17 cellular contexts compared by ENCODE assay signal in the genomic region with DNA sequence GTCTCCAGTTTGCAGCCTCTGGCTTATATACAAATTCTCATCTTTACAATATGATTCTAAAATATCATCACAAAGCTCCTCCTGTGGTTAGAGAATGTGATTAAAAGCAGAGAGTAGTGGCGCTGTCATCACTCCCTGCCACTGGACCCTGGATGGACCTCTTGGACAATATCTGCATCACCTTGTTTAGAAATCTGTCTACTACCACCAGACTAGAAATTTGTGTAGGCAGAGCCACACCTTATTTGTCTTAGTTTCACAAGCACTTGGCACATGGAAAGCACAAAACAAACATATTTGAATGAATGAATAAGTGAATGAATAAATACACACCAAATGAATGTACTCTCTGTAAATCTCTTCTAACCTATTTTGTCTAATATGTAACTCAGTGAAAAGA.
DNase-seq lines count a peak whose midpoint lies in the region; ATAC-seq and TF ChIP-seq lines count a peak whose summit lies in the region.
"Had no signal": no experiment of that assay in that cellular context is flagged by ENCODE, and none has a peak within 500 bp of the region (broad histone marks: within the 10 kb centered on the region; RNA-seq: fewer than 3 reads in every experiment).

No MANE protein-coding gene starts in this region.

- H3K36me3 Mint-ChIP-seq in MCF 10A (ENCODE audit: insufficient read depth, unreplicated experiment), result no peaks in the 10 kb centered on the region
- H3K36me3 Mint-ChIP-seq in mesothelial cell of epicardium, result no peaks in the 10 kb centered on the region

- H3K18ac ChIP-seq in trophoblast cell (ENCODE audit: low read length), result no peak overlapping the region

- H3K36me3 ChIP-seq in breast epithelium (no peaks in the 10 kb centered on the region), ascending aorta (no peaks in the 10 kb centered on the region), thoracic aorta (no peaks in the 10 kb centered on the region), trophoblast cell (ENCODE audit: control insufficient read depth in 1 of 2, insufficient read depth in 2 of 2, low read length in 2 of 2) (no peaks in the 10 kb centered on the region)
- H3K36me3 ChIP-seq: BLaER1, HAP-1 had no signal

- no peak overlapping the region for H4K91ac ChIP-seq in trophoblast cell (ENCODE audit: low read depth, low read length)

- no peak overlapping the region for H3K4me3 Mint-ChIP-seq in MCF 10A (ENCODE audit: unreplicated experiment)
- H3K4me3 Mint-ChIP-seq in mesothelial cell of epicardium, result no peak overlapping the region
- H3K4me3 Mint-ChIP-seq: CD8-positive, alpha-beta memory T cell had no signal

- H3K4me1 Mint-ChIP-seq in MCF 10A (ENCODE audit: insufficient read depth, unreplicated experiment), result peaks cover 16% of the 10 kb centered on the region
- H3K4me1 Mint-ChIP-seq in mesothelial cell of epicardium, result peaks cover 18% of the 10 kb centered on the region
- H3K4me1 Mint-ChIP-seq: CD8-positive, alpha-beta memory T cell had no signal

- H3K9me3 ChIP-seq in breast epithelium, result no peaks in the 10 kb centered on the region
- H3K9me3 ChIP-seq in ascending aorta, result no peaks in the 10 kb centered on the region
- no peaks in the 10 kb centered on the region for H3K9me3 ChIP-seq in thoracic aorta
- H3K9me3 ChIP-seq in trophoblast cell (ENCODE audit: insufficient read depth, low read depth, low read length), result no peaks in the 10 kb centered on the region
- H3K9me3 ChIP-seq: BLaER1, Caco-2, HAP-1 had no signal

- TF ChIP-seq POLR2A in breast epithelium (IDR thresholded peaks at IDR 0.05), result no peak

- intact Hi-C loops in MCF 10A (cut with micrococcal nuclease) (no loop called here), breast epithelium (cut with DNase I; ENCODE audit: low total_unique reads) (no loop called here), ascending aorta (cut with DNase I) (loop anchor here (2.0 kb wide), 1 partner anchor 58 kb away; no protein-coding TSS in a partner anchor), posterior cingulate gyrus (cut with DNase I) (no loop called here)

- H4K12ac ChIP-seq in trophoblast cell (ENCODE audit: low read depth, low read length), result no peak overlapping the region

- H3K4ac ChIP-seq in trophoblast cell (ENCODE audit: low read depth, low read length), result no peak overlapping the region

- no peak overlapping the region for H3K14ac ChIP-seq in trophoblast cell (ENCODE audit: low read length)

- H3K27ac Mint-ChIP-seq in MCF 10A (ENCODE audit: low read depth, unreplicated experiment) (no peak overlapping the region), mesothelial cell of epicardium (peak overlapping the region; percentile 28)
- H3K27ac Mint-ChIP-seq: CD8-positive, alpha-beta memory T cell had no signal

- no peak overlapping the region for H2BK12ac ChIP-seq in trophoblast cell (ENCODE audit: low read length)

- CTCF ChIA-PET in MCF 10A (lab: Yijun Ruan, JAX), result no interaction called here

- no peaks in the 10 kb centered on the region for H3K79me1 ChIP-seq in trophoblast cell (ENCODE audit: low read length)

- H3K27ac ChIP-seq in breast epithelium, result no peak overlapping the region
- H3K27ac ChIP-seq in ascending aorta, result peak overlapping the region; percentile 58 to 75
- H3K27ac ChIP-seq in thoracic aorta, result peak overlapping the region; percentile 22 to 59
- no peak overlapping the region for H3K27ac ChIP-seq in trophoblast cell (ENCODE audit: low read depth, low read length)
- H3K27ac ChIP-seq: 22Rv1, BLaER1, GM23248 had no signal

- no peak overlapping the region for H2BK120ac ChIP-seq in trophoblast cell (ENCODE audit: insufficient read depth, low read length, poor library complexity)

- TF ChIP-seq CTCF in MCF 10A (IDR thresholded peaks at IDR 0.05; ENCODE audit: unreplicated experiment) (no peak), breast epithelium (IDR thresholded peaks at IDR 0.05) (no peak), ascending aorta (IDR thresholded peaks at IDR 0.05) (no peak), mesothelial cell of epicardium (IDR thresholded peaks at IDR 0.05; ENCODE audit: unreplicated experiment) (no peak), thoracic aorta (IDR thresholded peaks at IDR 0.05) (no peak)

- no peak overlapping the region for H2AK5ac ChIP-seq in trophoblast cell (ENCODE audit: low read length)

- no peaks in the 10 kb centered on the region for H3K79me2 ChIP-seq in trophoblast cell (ENCODE audit: control insufficient read depth, insufficient read depth, low read length, poor library complexity)

- H3K23ac ChIP-seq in trophoblast cell (ENCODE audit: low read length), result no peak overlapping the region

- H3K4me3 ChIP-seq in breast epithelium, result no peak overlapping the region
- no peak overlapping the region for H3K4me3 ChIP-seq in ascending aorta
- H3K4me3 ChIP-seq in thoracic aorta, result no peak overlapping the region
- H3K4me3 ChIP-seq in trophoblast cell (ENCODE audit: low read depth, low read length), result no peak overlapping the region
- H3K4me3 ChIP-seq: BLaER1, GM23248, HAP-1 had no signal

- BruUV-seq in MCF 10A (replicated peaks; lab: Mats Ljungman, UMichigan), result no TSS peak

- no peak overlapping the region for H2AFZ ChIP-seq in trophoblast cell (ENCODE audit: insufficient read depth, low read length, poor library complexity)
- H2AFZ ChIP-seq: GM23248 had no signal

- H3K27me3 ChIP-seq in breast epithelium (no peaks in the 10 kb centered on the region), ascending aorta (no peaks in the 10 kb centered on the region), thoracic aorta (replicated peaks; ENCODE audit: insufficient read depth) (no peaks in the 10 kb centered on the region), trophoblast cell (ENCODE audit: insufficient read depth, low read length) (no peaks in the 10 kb centered on the region)
- H3K27me3 ChIP-seq: BLaER1 had no signal

- no peak overlapping the region for H4K8ac ChIP-seq in trophoblast cell (ENCODE audit: low read depth, low read length)

- no peaks in the 10 kb centered on the region for H3K27me3 Mint-ChIP-seq in MCF 10A (ENCODE audit: insufficient read depth, unreplicated experiment)
- H3K27me3 Mint-ChIP-seq in mesothelial cell of epicardium (ENCODE audit: low read depth), result no peaks in the 10 kb centered on the region
- H3K27me3 Mint-ChIP-seq: CD8-positive, alpha-beta memory T cell had no signal

- H3K4me2 ChIP-seq in trophoblast cell (ENCODE audit: low read length), result no peak overlapping the region
- H3K4me2 ChIP-seq: BLaER1 had no signal

- no peak overlapping the region for H3K9ac ChIP-seq in trophoblast cell (ENCODE audit: low read length)
- H3K9ac ChIP-seq: BLaER1, GM23248 had no signal

- peak; percentile 11 for DNase-seq in MCF 10A (ENCODE audit: unreplicated experiment)
- no peak for DNase-seq in breast epithelium (ENCODE audit: low spot score in 2 of 2)
- DNase-seq in ascending aorta (ENCODE audit: low spot score in 2 of 2), result no peak
- no peak for DNase-seq in mesothelial cell of epicardium (ENCODE audit: low spot score in 2 of 2, unreplicated experiment in 2 of 2)
- no peak for DNase-seq in thoracic aorta (ENCODE audit: low spot score)
- no peak for DNase-seq in trophoblast cell
- no peak for DNase-seq in posterior cingulate gyrus
- DNase-seq: AML-193; Caco-2; CD8-positive, alpha-beta memory T cell; DMS53; GF-D8; GM23248 had no signal

- no CpG with 5 or more reads among the region's 1 CpG for WGBS in trophoblast cell (ENCODE audit: extremely low coverage, insufficient coverage, insufficient read length)

- ATAC-seq in thoracic aorta (ENCODE audit: insufficient number of reproducible peaks, low FRiP score, low read depth) (no peak), GM18520 (IDR thresholded peaks at IDR 0.05; ENCODE audit: unreplicated experiment) (no peak)

- POLR2A ChIA-PET in MCF 10A (lab: Yijun Ruan, JAX), result interaction anchor here (0.6 kb wide), 1 partner anchor 966 kb away, joined by 3 read pairs; no protein-coding TSS in a partner anchor

- no peak overlapping the region for H2BK5ac ChIP-seq in trophoblast cell (ENCODE audit: low read depth, low read length, poor library complexity)

- H3K9me3 Mint-ChIP-seq in MCF 10A (ENCODE audit: unreplicated experiment), result no peaks in the 10 kb centered on the region
- H3K9me3 Mint-ChIP-seq in mesothelial cell of epicardium, result no peaks in the 10 kb centered on the region
- H3K9me3 Mint-ChIP-seq: CD8-positive, alpha-beta memory T cell had no signal

- H3K4me1 ChIP-seq in breast epithelium (no peaks in the 10 kb centered on the region), ascending aorta (peaks cover 4 to 21% of the 10 kb centered on the region in 2 donors), thoracic aorta (ENCODE audit: control insufficient read depth in 1 of 2, low read depth in 2 of 2) (peaks cover 8 to 76% of the 10 kb centered on the region in 2 donors), trophoblast cell (ENCODE audit: control insufficient read depth in 1 of 2, insufficient read depth in 2 of 2, low read length in 2 of 2) (no peaks in the 10 kb centered on the region)
- H3K4me1 ChIP-seq: BLaER1, Caco-2 had no signal

Comparison
In these comparisons a context has a peak if more than half of its experiments do, and no peak if none do; other contexts are left out.
1. H3K27ac ChIP-seq: peak in ascending aorta (2 of 2) and thoracic aorta (2 of 2); none in breast epithelium (0 of 2) and trophoblast cell (single experiment).